Comparison of ENCODE assay signal across 1 cellular context in the genomic region with DNA sequence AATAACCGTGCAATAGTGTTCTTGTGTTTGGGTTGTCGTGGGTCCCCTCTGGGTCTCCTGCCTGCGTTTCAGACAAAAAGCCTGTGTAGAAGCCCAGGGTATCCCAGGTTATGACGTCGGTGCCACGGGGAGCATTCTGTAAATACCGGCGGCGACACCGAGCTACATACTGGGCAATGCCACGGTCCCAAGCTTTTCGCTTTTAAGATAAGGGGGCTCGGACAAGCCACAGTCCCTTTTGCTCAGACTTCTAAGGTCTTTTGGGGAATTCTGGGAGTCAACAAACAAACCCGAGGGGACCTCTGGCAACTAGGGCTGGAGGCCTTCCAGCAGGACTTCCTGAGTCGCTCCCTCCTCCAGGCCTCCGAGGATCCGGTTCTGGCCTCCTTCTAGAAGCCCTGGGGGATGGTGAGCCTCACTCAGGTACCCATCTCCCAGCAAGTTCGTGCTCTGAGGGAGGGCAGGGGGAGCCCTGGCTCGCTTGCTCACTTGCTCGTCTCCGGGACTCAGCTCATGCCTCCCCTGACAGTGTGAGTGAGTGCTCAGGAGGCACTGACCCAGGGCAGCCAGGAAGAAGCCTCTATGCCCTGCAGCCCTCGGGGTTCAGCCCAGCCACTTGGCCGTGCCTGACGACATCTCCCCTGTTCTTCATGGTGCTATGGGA.
TF ChIP-seq lines count a peak whose summit lies in the region.

No MANE protein-coding gene starts in this region.

TF ChIP-seq in GM12891, 5 proteins besides CTCF, POLR2A, EP300 and RAD21:
- TF ChIP-seq POU2F2 (IDR thresholded peaks at IDR 0.05; ENCODE audit: low read depth, low read length) (no peak), SPI1 (IDR thresholded peaks at IDR 0.05; ENCODE audit: low read depth, low read length) (no peak), PAX5 (IDR thresholded peaks at IDR 0.05; ENCODE audit: insufficient read depth, low read length, severe bottlenecking) (no peak), TAF1 (IDR thresholded peaks at IDR 0.05; ENCODE audit: low read depth, low read length) (no peak), POLR2AphosphoS5 (IDR thresholded peaks at IDR 0.05; ENCODE audit: low read depth, low read length) (no peak)
